ENCODE assay signal across 19 cellular contexts in genomic region chr1:178706467-178706866, GRCh38. TPM values are rescaled to one million over a fixed set of nuclear protein-coding genes. Genes with fewer than 3 reads are reported as not detected.
DNase-seq lines count a peak whose midpoint lies in the region; ATAC-seq and TF ChIP-seq lines count a peak whose summit lies in the region.
"Had no signal": no experiment of that assay in that cellular context is flagged by ENCODE, and none has a peak within 500 bp of the region (broad histone marks: within the 10 kb centered on the region; RNA-seq: fewer than 3 reads in every experiment).

No MANE protein-coding gene starts in this region.

- no peak for TF ChIP-seq CTCF in heart left ventricle (IDR thresholded peaks at IDR 0.05)
- TF ChIP-seq CTCF in CD8-positive, alpha-beta T cell (IDR thresholded peaks at IDR 0.05): no peak

- no peaks in the 10 kb centered on the region for H3K27me3 Mint-ChIP-seq in IgD-negative memory B cell
- peaks cover 31% of the 10 kb centered on the region for H3K27me3 Mint-ChIP-seq in CD8-positive, alpha-beta T cell (ENCODE audit: low read depth)
- H3K27me3 Mint-ChIP-seq: activated B cell treated with CpG ODN at 0.5 μM for 24 hours had no signal

- peak overlapping the region in 2 of 3 donors; percentile 14 to 37 for H3K27ac Mint-ChIP-seq in IgD-negative memory B cell
- H3K27ac Mint-ChIP-seq in CD8-positive, alpha-beta T cell: no peak overlapping the region
- H3K27ac Mint-ChIP-seq: activated naive CD8-positive, alpha-beta T cell; CD4-positive, CD25-positive, alpha-beta regulatory T cell; naive thymus-derived CD4-positive, alpha-beta T cell had no signal

- POLR2A ChIA-PET in CD8-positive, alpha-beta T cell (lab: Charles Lee): no interaction called here

- no peaks in the 10 kb centered on the region for H3K9me3 Mint-ChIP-seq in IgD-negative memory B cell
- no peaks in the 10 kb centered on the region for H3K9me3 Mint-ChIP-seq in CD8-positive, alpha-beta T cell
- H3K9me3 Mint-ChIP-seq: activated B cell treated with CpG ODN at 0.5 μM for 24 hours had no signal

- peak in 3 of 4 donors; percentile 59 to 87 (median 79) for ATAC-seq in heart left ventricle
- ATAC-seq in sciatic nerve: peak; percentile 99
- ATAC-seq in CD8-positive, alpha-beta T cell: no peak
- ATAC-seq: naive thymus-derived CD4-positive, alpha-beta T cell had no signal

- intact Hi-C loops in heart left ventricle (cut with DNase I): no loop called here
- intact Hi-C loops in sciatic nerve (cut with DNase I): no loop called here
- intact Hi-C loops in CD8-positive, alpha-beta T cell (cut with DNase I, micrococcal nuclease): loop anchor here in 1 of 2 experiments (5.0 kb wide), 1 partner anchor 46 kb away; no protein-coding TSS in a partner anchor

- H3K36me3 ChIP-seq in adipocyte (ENCODE audit: control insufficient read depth, insufficient read depth, low read length, severe bottlenecking): no peaks in the 10 kb centered on the region
- H3K36me3 ChIP-seq in heart left ventricle: no peaks in the 10 kb centered on the region
- H3K36me3 ChIP-seq in CD8-positive, alpha-beta T cell (ENCODE audit: insufficient read depth, low read length): no peaks in the 10 kb centered on the region

- no peak overlapping the region for H3K4me3 Mint-ChIP-seq in IgD-negative memory B cell
- H3K4me3 Mint-ChIP-seq in CD8-positive, alpha-beta T cell: no peak overlapping the region
- H3K4me3 Mint-ChIP-seq: activated B cell treated with CpG ODN at 0.5 μM for 24 hours; activated naive CD8-positive, alpha-beta T cell; CD4-positive, CD25-positive, alpha-beta regulatory T cell; naive thymus-derived CD4-positive, alpha-beta T cell had no signal

- H3K9me3 ChIP-seq in adipocyte (ENCODE audit: control insufficient read depth, low read length) (no peaks in the 10 kb centered on the region), heart left ventricle (no peaks in the 10 kb centered on the region)
- no peaks in the 10 kb centered on the region for H3K9me3 ChIP-seq in CD8-positive, alpha-beta T cell (ENCODE audit: low read length)

- no peaks in the 10 kb centered on the region for H3K27me3 ChIP-seq in adipocyte (replicated peaks; ENCODE audit: control insufficient read depth, insufficient read depth, low read length)
- H3K27me3 ChIP-seq in heart left ventricle: no peaks in the 10 kb centered on the region
- no peaks in the 10 kb centered on the region for H3K27me3 ChIP-seq in CD8-positive, alpha-beta T cell (ENCODE audit: insufficient read depth, low read length)

- DNase-seq in adipocyte (ENCODE audit: low read depth) (peak; percentile 87), heart left ventricle (peak in 1 of 5 donors; percentile 61), sciatic nerve (ENCODE audit: low spot score) (no peak), NCI-H524 (lab: John Stamatoyannopoulos, UW) (no peak), NCI-H774 (lab: John Stamatoyannopoulos, UW) (no peak), COLO668 (lab: John Stamatoyannopoulos, UW; ENCODE audit: unreplicated experiment) (no peak)
- DNase-seq in CD8-positive, alpha-beta T cell: no peak
- DNase-seq: activated B cell treated with CpG ODN at 0.5 μM for 24 hours; activated CD8-positive, alpha-beta memory T cell treated with anti-CD3 and anti-CD28 coated beads, Interleukin-2, amount 50 U/mL, for 4 hours; CD4-positive, CD25-positive, alpha-beta regulatory T cell; foreskin melanocyte; kidney; naive thymus-derived CD4-positive, alpha-beta T cell; NCI-H2081; SW 1271 had no signal

- 62 to 81% (median 72%) methylated on average over 2 of the region's 2 CpGs for WGBS in heart left ventricle, 4 donors

- TF ChIP-seq POLR2A in heart left ventricle (IDR thresholded peaks at IDR 0.05): no peak

- no peak overlapping the region for H3K27ac ChIP-seq in heart left ventricle
- H3K27ac ChIP-seq in CD8-positive, alpha-beta T cell (ENCODE audit: low read depth, low read length): no peak overlapping the region
- H3K27ac ChIP-seq: coronary artery, KMS-11 had no signal

- CTCF ChIA-PET in CD8-positive, alpha-beta T cell (lab: Charles Lee): no interaction called here

- peaks cover 20 to 38% (median 28%) of the 10 kb centered on the region in 3 donors for H3K4me1 Mint-ChIP-seq in IgD-negative memory B cell
- H3K4me1 Mint-ChIP-seq in CD8-positive, alpha-beta T cell (ENCODE audit: low read depth): no peaks in the 10 kb centered on the region
- H3K4me1 Mint-ChIP-seq: CD4-positive, CD25-positive, alpha-beta regulatory T cell; naive thymus-derived CD4-positive, alpha-beta T cell had no signal

- H3K4me3 ChIP-seq in adipocyte (ENCODE audit: low read length) (no peak overlapping the region), heart left ventricle (no peak overlapping the region)
- H3K4me3 ChIP-seq in CD8-positive, alpha-beta T cell (ENCODE audit: low read depth, low read length): no peak overlapping the region
- H3K4me3 ChIP-seq: coronary artery had no signal

- H3K36me3 Mint-ChIP-seq in IgD-negative memory B cell: no peaks in the 10 kb centered on the region
- no peaks in the 10 kb centered on the region for H3K36me3 Mint-ChIP-seq in CD8-positive, alpha-beta T cell
- H3K36me3 Mint-ChIP-seq: activated naive CD8-positive, alpha-beta T cell; CD4-positive, CD25-positive, alpha-beta regulatory T cell; naive thymus-derived CD4-positive, alpha-beta T cell had no signal

- H3K9ac ChIP-seq in adipocyte (ENCODE audit: low read length): no peak overlapping the region
- H3K9ac ChIP-seq: KMS-11 had no signal

- H3K4me1 ChIP-seq in adipocyte (ENCODE audit: control insufficient read depth, insufficient read depth, low read length) (peaks cover 25% of the 10 kb centered on the region), heart left ventricle (peaks cover 0 to 3% (median 0%) of the 10 kb centered on the region in 12 donors)
- H3K4me1 ChIP-seq in CD8-positive, alpha-beta T cell (ENCODE audit: insufficient read depth, low read length): no peaks in the 10 kb centered on the region

RNA-seq across cellular contexts. Expression of gene RALGPS2, which starts 18.6 kb away (rescaled TPM):
- polyA plus RNA-seq in IgD-negative memory B cell: 257 TPM
- total RNA-seq in heart left ventricle: 10 to 100 TPM in 5 of 9 donors, 1 to 10 TPM in 4; 6.6 to 12.7 (median 10.4) TPM
- 1 to 10 TPM; 1.6 to 3.9 TPM for polyA plus RNA-seq in heart left ventricle
- total RNA-seq in sciatic nerve: 16.0 TPM
- total RNA-seq in CD8-positive, alpha-beta T cell: 1 to 10 TPM; 5.8 to 7.2 TPM
